Comparison of ENCODE assay signal across 23 cellular contexts in genomic region chr4:152965614-152966013, GRCh38. TPM values are rescaled to one million over a fixed set of nuclear protein-coding genes. Genes with fewer than 3 reads are reported as not detected.
A peak's percentile ranks its signal among the peaks of the same experiment; 100 is the strongest.
DNase-seq lines count a peak whose midpoint lies in the region; ATAC-seq, FAIRE-seq and TF ChIP-seq lines count a peak whose summit lies in the region.
"Had no signal": no experiment of that assay in that cellular context is flagged by ENCODE, and none has a peak within 500 bp of the region (broad histone marks: within the 10 kb centered on the region; RNA-seq: fewer than 3 reads in every experiment).

No MANE protein-coding gene starts in this region.

- no peak for TF ChIP-seq POLR2A in GM12892 (IDR thresholded peaks at IDR 0.05; ENCODE audit: low read depth, low read length)

- peak; percentile 26 for DNase-seq in germinal center (ENCODE audit: low spot score)
- DNase-seq in LoVo (ENCODE audit: low spot score): no peak
- DNase-seq in GM12892 (ENCODE audit: insufficient read length): no peak
- DNase-seq in C1 segment of cervical spinal cord (lab: John Stamatoyannopoulos, UW): no peak
- DNase-seq: activated CD4-positive, alpha-beta T cell treated with anti-CD3 and anti-CD28 coated beads for 1 hour; activated gamma-delta T cell; amygdala; central memory CD4-positive, alpha-beta T cell; effector memory CD8-positive, alpha-beta T cell; H7; kidney glomerular epithelial cell; midbrain; NCI-H1048; NCI-H748 treated with DMSO at 0.1 percent for 48 hours; OCI-M1; SHP77 treated with DMSO at 0.1 percent for 48 hours; stimulated activated CD4-positive, alpha-beta T cell treated with anti-CD3 and anti-CD28 coated beads, Interleukin-12 subunit alpha, Interleukin-12 subunit beta, amount 100 ng/mL, for 4 hours had no signal

- FAIRE-seq in GM12892 (lab: Jason Lieb, UNC): no peak
- FAIRE-seq: K562 had no signal

- ATAC-seq in GM18909 (IDR thresholded peaks at IDR 0.05; ENCODE audit: poor library complexity, unreplicated experiment) (peak; percentile 71), GM21619 (IDR thresholded peaks at IDR 0.05; ENCODE audit: unreplicated experiment) (peak; percentile 94), HG03460 (IDR thresholded peaks at IDR 0.05; ENCODE audit: unreplicated experiment) (peak; percentile 87), HG02885 (IDR thresholded peaks at IDR 0.05; ENCODE audit: poor library complexity, unreplicated experiment) (no peak)
- ATAC-seq: effector memory CD8-positive, alpha-beta T cell; K562; stimulated activated effector memory CD8-positive, alpha-beta T cell treated with anti-CD3 and anti-CD28 coated beads, Interleukin-12 subunit alpha, Interleukin-12 subunit beta, amount 100 ng/mL, for 72 hours had no signal

RNA-seq across cellular contexts. Expression of gene FHDC1, which starts 29.5 kb away (rescaled TPM):
- polyA plus RNA-seq in GM12892 (2012; ENCODE audit: missing spikeins): 0.06 TPM
